Comparison of ENCODE assay signal across 1 cellular context in genomic region chr15:43185161-43186002, GRCh38.
TF ChIP-seq lines count a peak whose summit lies in the region.

A gene with protein sequence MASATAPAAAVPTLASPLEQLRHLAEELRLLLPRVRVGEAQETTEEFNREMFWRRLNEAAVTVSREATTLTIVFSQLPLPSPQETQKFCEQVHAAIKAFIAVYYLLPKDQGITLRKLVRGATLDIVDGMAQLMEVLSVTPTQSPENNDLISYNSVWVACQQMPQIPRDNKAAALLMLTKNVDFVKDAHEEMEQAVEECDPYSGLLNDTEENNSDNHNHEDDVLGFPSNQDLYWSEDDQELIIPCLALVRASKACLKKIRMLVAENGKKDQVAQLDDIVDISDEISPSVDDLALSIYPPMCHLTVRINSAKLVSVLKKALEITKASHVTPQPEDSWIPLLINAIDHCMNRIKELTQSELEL (plus strand): TSS chr15:43185403. CDS start chr15:43185499, 96 bp downstream.

TF ChIP-seq in HEK293, 187 proteins besides CTCF, POLR2A, EP300 and RAD21 (continued from another document):
- no peak for TF ChIP-seq SALL2 (tag by site-specific recombination; IDR thresholded peaks at IDR 0.05; ENCODE audit: borderline replicate concordance)
- TF ChIP-seq ZBTB17 (tag by site-specific recombination; IDR thresholded peaks at IDR 0.05): peak; percentile 63; the same call in 1 of the 2 replicates
- peak; percentile 30; the same call in 1 of the 2 replicates for TF ChIP-seq ZBTB8A (tag by site-specific recombination; IDR thresholded peaks at IDR 0.05)
- TF ChIP-seq ZNF610 (tag by site-specific recombination; IDR thresholded peaks at IDR 0.05; ENCODE audit: borderline replicate concordance): no peak
- TF ChIP-seq ZBTB26 (tag by site-specific recombination; optimal IDR thresholded peaks at IDR 0.05): peak; percentile 73
- TF ChIP-seq ZSCAN30 (tag by site-specific recombination; IDR thresholded peaks at IDR 0.05): 0 out of 2 replicates have a peak, but pooled peaks have one; percentile 11
- peak; percentile 89 for TF ChIP-seq KLF9 (tag by site-specific recombination; IDR thresholded peaks at IDR 0.05; ENCODE audit: low read depth)
- peak; percentile 49; the same call in 1 of the 2 replicates for TF ChIP-seq KLF10 (tag by site-specific recombination; IDR thresholded peaks at IDR 0.05)
- peak; percentile 81; the same call in 1 of the 2 replicates for TF ChIP-seq ZNF394 (tag by site-specific recombination; IDR thresholded peaks at IDR 0.05; ENCODE audit: borderline replicate concordance)
- TF ChIP-seq KLF17 (tag by site-specific recombination; IDR thresholded peaks at IDR 0.05): peak; percentile 54; the same call in 1 of the 2 replicates
- TF ChIP-seq ZFP37 (tag by site-specific recombination; IDR thresholded peaks at IDR 0.05): peak; percentile 60; the same call in 1 of the 2 replicates
- TF ChIP-seq ZNF843 (tag by site-specific recombination; IDR thresholded peaks at IDR 0.05): peak; percentile 57; the same call in 1 of the 2 replicates
- TF ChIP-seq SP3 (tag by site-specific recombination; IDR thresholded peaks at IDR 0.05): peak; percentile 91
- TF ChIP-seq GFI1B (tag by site-specific recombination; IDR thresholded peaks at IDR 0.05): no peak
- TF ChIP-seq KLF7 (tag by site-specific recombination; IDR thresholded peaks at IDR 0.05; ENCODE audit: borderline replicate concordance): peak; percentile 93
- TF ChIP-seq GLIS2 (tag by site-specific recombination; IDR thresholded peaks at IDR 0.05): peak; percentile 89
- TF ChIP-seq ZNF701 (tag by site-specific recombination; IDR thresholded peaks at IDR 0.05): no peak
- TF ChIP-seq GLIS1 (tag by site-specific recombination; IDR thresholded peaks at IDR 0.05): peak; percentile 45; the same call in 1 of the 2 replicates
- 0 out of 2 replicates have a peak, but pooled peaks have one; percentile 35 for TF ChIP-seq OVOL3 (tag by site-specific recombination; IDR thresholded peaks at IDR 0.05)
- 0 out of 2 replicates have a peak, but pooled peaks have one; percentile 10 for TF ChIP-seq EGR2 (tag by site-specific recombination; IDR thresholded peaks at IDR 0.05; ENCODE audit: low read depth)
- peak; percentile 40 for TF ChIP-seq ZNF366 (tag by site-specific recombination; conservative IDR thresholded peaks at IDR 0.05)
- TF ChIP-seq ZSCAN18 (tag by site-specific recombination; IDR thresholded peaks at IDR 0.05): no peak
- TF ChIP-seq HOXC10 (CRISPR knock-in tag; IDR thresholded peaks at IDR 0.05): no peak
- TF ChIP-seq ZNF76 (tag by site-specific recombination; IDR thresholded peaks at IDR 0.05; ENCODE audit: borderline replicate concordance, low read depth): peak; percentile 69; the same call in 1 of the 2 replicates
- 0 out of 2 replicates have a peak, but pooled peaks have one; percentile 34 for TF ChIP-seq ZNF121 (tag by site-specific recombination; IDR thresholded peaks at IDR 0.05)
- TF ChIP-seq ZEB2 (tag by site-specific recombination; IDR thresholded peaks at IDR 0.05): peak; percentile 38; the same call in 1 of the 2 replicates
- TF ChIP-seq MYNN (tag by site-specific recombination; IDR thresholded peaks at IDR 0.05; ENCODE audit: borderline replicate concordance): no peak
- TF ChIP-seq ZSCAN5A (tag by site-specific recombination; IDR thresholded peaks at IDR 0.05): peak; percentile 25; the same call in 1 of the 2 replicates
- peak; percentile 66 for TF ChIP-seq KLF16 (tag by site-specific recombination; IDR thresholded peaks at IDR 0.05)
- TF ChIP-seq SP7 (tag by site-specific recombination; IDR thresholded peaks at IDR 0.05): peak; percentile 68
- no peak for TF ChIP-seq ZSCAN16 (tag by site-specific recombination; IDR thresholded peaks at IDR 0.05)
- TF ChIP-seq SP2 (tag by site-specific recombination; IDR thresholded peaks at IDR 0.05): peak; percentile 91
- TF ChIP-seq ZNF157 (tag by site-specific recombination; IDR thresholded peaks at IDR 0.05): no peak
- peak; percentile 63 for TF ChIP-seq ZNF600 (tag by site-specific recombination; IDR thresholded peaks at IDR 0.05)
- TF ChIP-seq ZXDB (tag by site-specific recombination; IDR thresholded peaks at IDR 0.05): peak; percentile 87
- peak; percentile 64; the same call in 1 of the 2 replicates for TF ChIP-seq ZNF692 (tag by site-specific recombination; IDR thresholded peaks at IDR 0.05)
- peak; percentile 56; the same call in 1 of the 2 replicates for TF ChIP-seq BCL11B (tag by site-specific recombination; IDR thresholded peaks at IDR 0.05; ENCODE audit: low read depth)
- TF ChIP-seq KLF1 (tag by site-specific recombination; IDR thresholded peaks at IDR 0.05): peak; percentile 97
- peak; percentile 31; the same call in 1 of the 2 replicates for TF ChIP-seq ZNF660 (tag by site-specific recombination; IDR thresholded peaks at IDR 0.05)
- TF ChIP-seq ZFHX2 (tag by site-specific recombination; conservative IDR thresholded peaks at IDR 0.05): peak; percentile 50; the same call in 1 of the 2 replicates
- TF ChIP-seq ZNF324 (tag by site-specific recombination; IDR thresholded peaks at IDR 0.05): no peak
- TF ChIP-seq KLF8 (tag by site-specific recombination; IDR thresholded peaks at IDR 0.05): peak; percentile 67; the same call in 1 of the 2 replicates
- peak; percentile 72; the same call in 1 of the 2 replicates for TF ChIP-seq ZBTB20 (tag by site-specific recombination; IDR thresholded peaks at IDR 0.05)
- TF ChIP-seq ZBTB48 (tag by site-specific recombination; IDR thresholded peaks at IDR 0.05): peak; percentile 90
- TF ChIP-seq ZNF335 (tag by site-specific recombination; conservative IDR thresholded peaks at IDR 0.05): peak; percentile 73
- peak; percentile 79 for TF ChIP-seq PATZ1 (tag by site-specific recombination; IDR thresholded peaks at IDR 0.05)
